2 cellular contexts compared by ENCODE assay signal in the genomic region with DNA sequence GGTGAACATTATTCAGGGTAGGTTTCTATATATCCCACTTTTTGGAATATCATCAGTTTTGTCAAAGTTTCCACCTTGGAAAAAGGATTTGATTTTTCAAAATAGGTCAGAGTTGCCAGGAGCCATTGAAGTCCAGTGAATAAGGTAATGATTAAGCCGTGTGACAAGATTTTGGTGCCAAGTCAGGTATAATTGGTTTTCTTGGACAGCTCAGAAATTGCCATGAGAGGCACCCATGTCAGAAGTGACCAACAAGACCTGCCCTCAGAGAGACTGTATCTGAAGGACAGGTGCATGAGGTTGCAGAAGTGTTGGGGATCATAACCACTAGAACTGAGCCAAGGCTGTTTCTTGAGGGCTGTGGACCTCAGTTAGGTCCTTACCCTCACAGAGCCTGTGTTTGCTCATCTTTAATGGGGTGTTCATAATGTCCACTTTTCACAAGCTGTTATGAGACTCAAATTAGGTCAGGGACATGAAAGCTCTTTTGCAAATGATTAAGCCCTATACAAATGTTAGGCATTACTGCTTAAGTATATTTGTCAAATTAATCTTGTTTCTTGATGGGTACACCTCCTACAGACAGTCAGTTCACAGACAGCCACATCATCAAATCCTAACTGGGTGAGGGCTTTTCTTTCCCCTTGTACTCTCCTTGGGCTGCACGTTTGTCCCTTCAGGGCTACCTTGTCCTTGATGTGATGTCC.
TF ChIP-seq lines count a peak whose summit lies in the region.

No MANE protein-coding gene starts in this region.

TF ChIP-seq in liver, 16 proteins besides CTCF, POLR2A, EP300 and RAD21:
- TF ChIP-seq FOXA1 (IDR thresholded peaks at IDR 0.05): no peak
- peak; percentile 22 for TF ChIP-seq SP1 (IDR thresholded peaks at IDR 0.05)

TF ChIP-seq in HepG2, 621 proteins besides CTCF, POLR2A, EP300 and RAD21:
- TF ChIP-seq ONECUT2 (CRISPR knock-in tag; IDR thresholded peaks at IDR 0.05) (no peak), ZNF883 (CRISPR knock-in tag; IDR thresholded peaks at IDR 0.05; ENCODE audit: not compliant biosample characterization) (no peak), YEATS2 (CRISPR knock-in tag; IDR thresholded peaks at IDR 0.05; ENCODE audit: borderline replicate concordance) (no peak), DMAP1 (CRISPR knock-in tag; IDR thresholded peaks at IDR 0.05) (no peak), ZNF569 (CRISPR knock-in tag; IDR thresholded peaks at IDR 0.05; ENCODE audit: borderline replicate concordance) (no peak), PHF20 (CRISPR knock-in tag; IDR thresholded peaks at IDR 0.05) (no peak), FOXC1 (CRISPR knock-in tag; IDR thresholded peaks at IDR 0.05; ENCODE audit: borderline replicate concordance) (no peak), HES4 (CRISPR knock-in tag; IDR thresholded peaks at IDR 0.05; ENCODE audit: borderline replicate concordance) (no peak), ZNF317 (CRISPR knock-in tag; IDR thresholded peaks at IDR 0.05) (no peak), ZNF326 (CRISPR knock-in tag; IDR thresholded peaks at IDR 0.05; ENCODE audit: borderline replicate concordance) (no peak), ZNF616 (CRISPR knock-in tag; IDR thresholded peaks at IDR 0.05; ENCODE audit: low read depth) (no peak), REL (CRISPR knock-in tag; conservative IDR thresholded peaks at IDR 0.05) (no peak), ZSCAN21 (CRISPR knock-in tag; IDR thresholded peaks at IDR 0.05; ENCODE audit: borderline replicate concordance) (no peak), ZNF766 (CRISPR knock-in tag; IDR thresholded peaks at IDR 0.05; ENCODE audit: borderline replicate concordance) (no peak), ZNF761 (CRISPR knock-in tag; conservative IDR thresholded peaks at IDR 0.05) (no peak)
- TF ChIP-seq, protein P1, sequence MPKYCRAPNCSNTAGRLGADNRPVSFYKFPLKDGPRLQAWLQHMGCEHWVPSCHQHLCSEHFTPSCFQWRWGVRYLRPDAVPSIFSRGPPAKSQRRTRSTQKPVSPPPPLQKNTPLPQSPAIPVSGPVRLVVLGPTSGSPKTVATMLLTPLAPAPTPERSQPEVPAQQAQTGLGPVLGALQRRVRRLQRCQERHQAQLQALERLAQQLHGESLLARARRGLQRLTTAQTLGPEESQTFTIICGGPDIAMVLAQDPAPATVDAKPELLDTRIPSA (CRISPR knock-in tag; IDR thresholded peaks at IDR 0.05; ENCODE audit: borderline replicate concordance): no peak
- TF ChIP-seq, protein P2, sequence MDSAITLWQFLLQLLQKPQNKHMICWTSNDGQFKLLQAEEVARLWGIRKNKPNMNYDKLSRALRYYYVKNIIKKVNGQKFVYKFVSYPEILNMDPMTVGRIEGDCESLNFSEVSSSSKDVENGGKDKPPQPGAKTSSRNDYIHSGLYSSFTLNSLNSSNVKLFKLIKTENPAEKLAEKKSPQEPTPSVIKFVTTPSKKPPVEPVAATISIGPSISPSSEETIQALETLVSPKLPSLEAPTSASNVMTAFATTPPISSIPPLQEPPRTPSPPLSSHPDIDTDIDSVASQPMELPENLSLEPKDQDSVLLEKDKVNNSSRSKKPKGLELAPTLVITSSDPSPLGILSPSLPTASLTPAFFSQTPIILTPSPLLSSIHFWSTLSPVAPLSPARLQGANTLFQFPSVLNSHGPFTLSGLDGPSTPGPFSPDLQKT (CRISPR knock-in tag; IDR thresholded peaks at IDR 0.05; ENCODE audit: borderline replicate concordance): no peak
- TF ChIP-seq, protein P3, sequence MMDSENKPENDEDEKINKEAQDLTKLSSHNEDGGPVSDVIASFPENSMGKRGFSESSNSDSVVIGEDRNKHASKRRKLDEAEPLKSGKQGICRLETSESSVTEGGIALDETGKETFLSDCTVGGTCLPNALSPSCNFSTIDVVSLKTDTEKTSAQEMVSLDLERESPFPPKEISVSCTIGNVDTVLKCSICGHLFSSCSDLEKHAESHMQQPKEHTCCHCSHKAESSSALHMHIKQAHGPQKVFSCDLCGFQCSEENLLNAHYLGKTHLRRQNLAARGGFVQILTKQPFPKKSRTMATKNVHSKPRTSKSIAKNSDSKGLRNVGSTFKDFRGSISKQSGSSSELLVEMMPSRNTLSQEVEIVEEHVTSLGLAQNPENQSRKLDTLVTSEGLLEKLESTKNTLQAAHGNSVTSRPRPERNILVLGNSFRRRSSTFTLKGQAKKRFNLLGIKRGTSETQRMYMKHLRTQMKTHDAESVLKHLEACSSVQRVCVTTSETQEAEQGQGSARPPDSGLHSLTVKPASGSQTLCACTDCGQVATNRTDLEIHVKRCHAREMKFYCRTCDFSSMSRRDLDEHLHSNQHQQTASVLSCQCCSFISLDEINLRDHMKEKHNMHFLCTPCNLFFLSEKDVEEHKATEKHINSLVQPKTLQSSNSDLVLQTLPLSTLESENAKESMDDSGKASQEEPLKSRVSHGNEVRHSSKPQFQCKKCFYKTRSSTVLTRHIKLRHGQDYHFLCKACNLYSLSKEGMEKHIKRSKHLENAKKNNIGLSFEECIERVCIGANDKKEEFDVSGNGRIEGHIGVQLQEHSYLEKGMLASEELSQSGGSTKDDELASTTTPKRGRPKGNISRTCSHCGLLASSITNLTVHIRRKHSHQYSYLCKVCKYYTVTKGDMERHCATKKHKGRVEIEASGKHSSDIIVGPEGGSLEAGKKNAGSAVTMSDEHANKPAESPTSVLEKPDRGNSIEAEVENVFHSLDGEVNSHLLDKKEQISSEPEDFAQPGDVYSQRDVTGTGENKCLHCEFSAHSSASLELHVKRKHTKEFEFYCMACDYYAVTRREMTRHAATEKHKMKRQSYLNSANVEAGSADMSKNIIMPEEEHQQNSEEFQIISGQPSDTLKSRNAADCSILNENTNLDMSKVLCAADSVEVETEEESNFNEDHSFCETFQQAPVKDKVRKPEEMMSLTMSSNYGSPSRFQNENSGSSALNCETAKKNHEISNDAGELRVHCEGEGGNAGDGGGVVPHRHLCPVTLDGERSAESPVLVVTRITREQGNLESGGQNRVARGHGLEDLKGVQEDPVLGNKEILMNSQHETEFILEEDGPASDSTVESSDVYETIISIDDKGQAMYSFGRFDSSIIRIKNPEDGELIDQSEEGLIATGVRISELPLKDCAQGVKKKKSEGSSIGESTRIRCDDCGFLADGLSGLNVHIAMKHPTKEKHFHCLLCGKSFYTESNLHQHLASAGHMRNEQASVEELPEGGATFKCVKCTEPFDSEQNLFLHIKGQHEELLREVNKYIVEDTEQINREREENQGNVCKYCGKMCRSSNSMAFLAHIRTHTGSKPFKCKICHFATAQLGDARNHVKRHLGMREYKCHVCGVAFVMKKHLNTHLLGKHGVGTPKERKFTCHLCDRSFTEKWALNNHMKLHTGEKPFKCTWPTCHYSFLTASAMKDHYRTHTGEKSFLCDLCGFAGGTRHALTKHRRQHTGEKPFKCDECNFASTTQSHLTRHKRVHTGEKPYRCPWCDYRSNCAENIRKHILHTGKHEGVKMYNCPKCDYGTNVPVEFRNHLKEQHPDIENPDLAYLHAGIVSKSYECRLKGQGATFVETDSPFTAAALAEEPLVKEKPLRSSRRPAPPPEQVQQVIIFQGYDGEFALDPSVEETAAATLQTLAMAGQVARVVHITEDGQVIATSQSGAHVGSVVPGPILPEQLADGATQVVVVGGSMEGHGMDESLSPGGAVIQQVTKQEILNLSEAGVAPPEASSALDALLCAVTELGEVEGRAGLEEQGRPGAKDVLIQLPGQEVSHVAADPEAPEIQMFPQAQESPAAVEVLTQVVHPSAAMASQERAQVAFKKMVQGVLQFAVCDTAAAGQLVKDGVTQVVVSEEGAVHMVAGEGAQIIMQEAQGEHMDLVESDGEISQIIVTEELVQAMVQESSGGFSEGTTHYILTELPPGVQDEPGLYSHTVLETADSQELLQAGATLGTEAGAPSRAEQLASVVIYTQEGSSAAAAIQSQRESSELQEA (CRISPR knock-in tag; IDR thresholded peaks at IDR 0.05; ENCODE audit: not compliant biosample characterization): no peak
